ENCODE assay signal across 1 cellular context in genomic region chr2:47900417-47900816, GRCh38.
TF ChIP-seq lines count a peak whose summit lies in the region.

No MANE protein-coding gene starts in this region.

TF ChIP-seq in GM12878, 131 proteins besides CTCF, POLR2A, EP300 and RAD21:
- peak; percentile 48; the same call in 1 of the 2 replicates for TF ChIP-seq MLLT1 (IDR thresholded peaks at IDR 0.05)
